ENCODE assay signal across 17 cellular contexts in the genomic region with DNA sequence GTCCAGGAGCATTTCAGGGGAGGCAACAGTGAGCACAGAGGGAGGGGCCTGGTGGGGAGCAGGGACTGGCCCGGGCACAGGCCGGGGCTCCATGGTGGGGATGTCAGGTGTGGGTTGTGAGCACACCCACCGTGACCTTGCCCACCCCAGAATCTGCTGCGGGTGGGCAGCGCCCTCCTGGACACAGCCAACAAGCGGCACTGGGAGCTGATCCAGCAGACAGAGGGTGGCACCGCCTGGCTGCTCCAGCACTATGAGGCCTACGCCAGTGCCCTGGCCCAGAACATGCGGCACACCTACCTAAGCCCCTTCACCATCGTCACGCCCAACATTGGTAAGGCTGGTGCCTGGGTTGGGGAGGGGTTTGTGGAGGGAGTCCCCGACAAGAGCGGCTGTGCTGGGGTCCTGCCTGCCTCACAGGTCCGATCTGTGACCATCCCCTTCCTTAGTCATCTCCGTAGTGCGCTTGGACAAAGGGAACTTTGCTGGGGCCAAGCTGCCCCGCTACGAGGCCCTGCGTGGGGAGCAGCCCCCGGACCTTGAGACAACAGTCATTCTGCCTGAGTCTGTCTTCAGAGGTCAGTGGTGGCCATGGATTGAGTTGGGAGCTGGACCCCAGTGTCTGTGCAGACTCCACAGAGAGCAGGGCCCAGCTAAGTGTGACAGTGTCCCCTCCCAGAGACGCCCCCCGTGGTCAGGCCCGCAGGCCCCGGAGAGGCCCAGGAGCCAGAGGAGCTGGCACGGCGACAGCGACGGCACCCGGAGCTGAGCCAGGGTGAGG. TPM values are rescaled to one million over a fixed set of nuclear protein-coding genes. Genes with fewer than 3 reads are reported as not detected.
DNase-seq lines count a peak whose midpoint lies in the region; ATAC-seq and TF ChIP-seq lines count a peak whose summit lies in the region.
"Had no signal": no experiment of that assay in that cellular context is flagged by ENCODE, and none has a peak within 500 bp of the region (broad histone marks: within the 10 kb centered on the region; RNA-seq: fewer than 3 reads in every experiment).

No MANE protein-coding gene starts in this region.

- peak overlapping the region; percentile 92 for H3K27ac ChIP-seq in RWPE1

- no peak for ATAC-seq in sciatic nerve

- no peaks in the 10 kb centered on the region for H3K27me3 ChIP-seq in BE2C

- H3K9me3 ChIP-seq in BE2C: no peaks in the 10 kb centered on the region
- H3K9me3 ChIP-seq: Caco-2 had no signal

- DNase-seq in BE2C: peak; percentile 6
- DNase-seq in RWPE1 (ENCODE audit: low spot score): no peak
- DNase-seq in globus pallidus (ENCODE audit: low spot score): peak; percentile 74
- DNase-seq in sciatic nerve (ENCODE audit: low spot score): peak; percentile 53
- DNase-seq in NCI-H1694 (lab: John Stamatoyannopoulos, UW): no peak
- no peak for DNase-seq in ureter (ENCODE audit: low spot score)
- no peak for DNase-seq in NCI-H1930 (lab: John Stamatoyannopoulos, UW)
- DNase-seq: Caco-2; CD4-positive, CD25-positive, alpha-beta regulatory T cell; DMS153; H9; Karpas-422; MM.1S; NCI-H1105; NCI-H1694 treated with DMSO at 0.1 percent for 48 hours; NCI-H226; NCI-H524 treated with DMSO at 0.1 percent for 48 hours had no signal

- no peak for TF ChIP-seq CTCF in BE2C (IDR thresholded peaks at IDR 0.05; ENCODE audit: low read depth, low read length)
- TF ChIP-seq CTCF in RWPE1 (conservative IDR thresholded peaks at IDR 0.05; ENCODE audit: low read depth): no peak

- H3K4me1 ChIP-seq in BE2C: no peaks in the 10 kb centered on the region

- intact Hi-C loops in sciatic nerve (cut with DNase I): no loop called here

- no peak overlapping the region for H3K4me3 ChIP-seq in BE2C (ENCODE audit: low read depth, low read length)

- POLR2A ChIA-PET in RWPE1 (lab: Yijun Ruan, JAX; ENCODE audit: low non-redundant PET): no interaction called here

- CTCF ChIA-PET in RWPE1 (lab: Yijun Ruan, JAX): interaction anchor here (0.8 to 1.6 kb wide), 3 partner anchors 9 to 130 kb away, joined by 3 to 7 read pairs (median 5); no protein-coding TSS in a partner anchor

- H3K36me3 ChIP-seq in BE2C: no peaks in the 10 kb centered on the region; the same call in 1 of the 2 replicates

RNA-seq across cellular contexts. Expression of a gene that starts 14.3 kb away (rescaled TPM):
- polyA plus RNA-seq in BE2C (2012; ENCODE audit: insufficient read depth, insufficient read length, low read depth): 6.6 TPM
- 7.6 TPM for total RNA-seq in sciatic nerve
- total RNA-seq in ureter: 3.1 TPM

RNA-seq across cellular contexts. Expression of a gene that starts 19.3 kb away (rescaled TPM):
- 39.5 TPM for polyA plus RNA-seq in BE2C (2012; ENCODE audit: insufficient read depth, insufficient read length, low read depth)
- total RNA-seq in sciatic nerve: 24.0 TPM
- 19.2 TPM for total RNA-seq in ureter

RNA-seq across cellular contexts. Expression of a gene that starts 38.2 kb away (rescaled TPM):
- 0.66 TPM for polyA plus RNA-seq in BE2C (2012; ENCODE audit: insufficient read depth, insufficient read length, low read depth)
- 0.45 TPM for total RNA-seq in sciatic nerve
- total RNA-seq in ureter: not detected
- total RNA-seq: Caco-2; CD4-positive, CD25-positive, alpha-beta regulatory T cell had no signal
- polyA plus RNA-seq: CD4-positive, CD25-positive, alpha-beta regulatory T cell had no signal

RNA-seq across cellular contexts. Expression of a gene that starts 54.9 kb away (rescaled TPM):
- polyA plus RNA-seq in BE2C (2012; ENCODE audit: insufficient read depth, insufficient read length, low read depth): 865 TPM
- total RNA-seq in sciatic nerve: 123 TPM
- 239 TPM for total RNA-seq in ureter

Comparison
In these comparisons a context has a peak if more than half of its experiments do, and no peak if none do; other contexts are left out.
1. DNase-seq: peak in BE2C (single experiment), globus pallidus (single experiment) and sciatic nerve (single experiment); none in RWPE1 (single experiment), NCI-H1694 (single experiment), ureter (single experiment) and NCI-H1930 (0 of 2).